Comparison of ENCODE assay signal across 26 cellular contexts in the genomic region with DNA sequence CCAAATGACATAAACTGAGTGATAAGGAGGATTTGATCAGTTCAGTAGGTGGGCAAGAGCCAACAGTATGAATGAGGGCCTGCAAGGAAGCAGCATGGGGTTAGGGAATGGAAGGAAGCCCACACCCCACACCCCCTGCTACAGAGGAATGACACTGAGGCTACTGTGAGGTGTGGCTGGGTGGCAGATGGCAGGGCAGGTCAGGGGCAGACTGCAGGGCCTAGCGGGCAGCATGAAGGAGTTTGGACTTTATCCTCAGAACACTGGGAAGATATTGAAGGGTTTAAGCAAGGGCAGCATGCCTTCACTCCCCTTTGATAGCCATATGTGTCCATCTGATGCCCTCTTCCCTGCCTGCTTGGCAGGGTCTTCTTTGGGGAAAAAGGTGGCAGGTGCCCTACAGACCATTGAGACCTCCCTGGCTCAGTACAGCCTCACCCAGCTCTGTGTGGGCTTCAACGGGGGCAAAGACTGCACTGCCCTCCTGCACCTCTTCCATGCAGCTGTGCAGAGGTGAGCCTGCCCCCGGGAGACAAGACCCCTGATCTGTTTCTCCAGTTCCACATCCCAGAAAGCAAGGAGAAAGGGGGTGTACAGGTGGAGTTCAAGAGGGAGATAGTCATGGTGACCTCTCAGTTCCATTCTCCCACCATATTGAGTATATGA. TPM values are rescaled to one million over a fixed set of nuclear protein-coding genes. Genes with fewer than 3 reads are reported as not detected.
DNase-seq lines count a peak whose midpoint lies in the region; ATAC-seq, FAIRE-seq and TF ChIP-seq lines count a peak whose summit lies in the region.
"Had no signal": no experiment of that assay in that cellular context is flagged by ENCODE, and none has a peak within 500 bp of the region (broad histone marks: within the 10 kb centered on the region; RNA-seq: fewer than 3 reads in every experiment).

No MANE protein-coding gene starts in this region.

- H3K27ac Mint-ChIP-seq in GM23338 (no peak overlapping the region; the same call in 1 of the 2 replicates), neural crest cell (ENCODE audit: unreplicated experiment) (no peak overlapping the region)
- H3K27ac Mint-ChIP-seq: activated B cell treated with CpG ODN at 0.5 μM for 24 hours had no signal

- in situ Hi-C loops in K562 (cut with MboI) = no loop called here

- H3F3A ChIP-seq in GM23338 (replicated peaks; ENCODE audit: low read depth) (peaks cover 17% of the 10 kb centered on the region; the same call in 1 of the 2 replicates), PC-9 (ENCODE audit: insufficient read depth, low read depth) (peaks cover 40% of the 10 kb centered on the region; the same call in 1 of the 2 replicates)

- no peak for ATAC-seq in GM23338
- ATAC-seq in K562 = no peak
- ATAC-seq: SK-N-SH treated with all-trans-retinoic acid at 6 μM for 48 hours had no signal

- H3K9ac ChIP-seq in K562 (ENCODE audit: insufficient read depth in 1 of 2, low read depth in 2 of 2, low read length in 2 of 2) = peak overlapping the region in 1 of 2 experiments; percentile 80; a peak in 2 of 4 replicates

- TF ChIP-seq CTCF in GM23338 (conservative IDR thresholded peaks at IDR 0.05; ENCODE audit: low read depth in 2 of 2) (no peak), K562 (IDR thresholded peaks at IDR 0.05 in 2 of 3, conservative IDR thresholded peaks at IDR 0.05 in 1 of 3; ENCODE audit: insufficient read depth in 2 of 3, low read depth in 1 of 3, low read length in 3 of 3) (no peak), neural crest cell (conservative IDR thresholded peaks at IDR 0.05) (no peak), PC-9 (conservative IDR thresholded peaks at IDR 0.05) (no peak)

- H3K9me3 ChIP-seq in K562 (replicated peaks; ENCODE audit: control insufficient read depth, insufficient read depth, low read depth, low read length) (no peaks in the 10 kb centered on the region), SJCRH30 (replicated peaks) (no peaks in the 10 kb centered on the region), PC-9 (ENCODE audit: insufficient read depth, low read depth) (no peaks in the 10 kb centered on the region)
- H3K9me3 ChIP-seq: thoracic aorta had no signal

- H2AFZ ChIP-seq in GM23338 (no peak overlapping the region), K562 (ENCODE audit: low read depth, low read length) (no peak overlapping the region), PC-9 (no peak overlapping the region)

- DNase-seq in GM23338 (ENCODE audit: low spot score) (no peak), K562 (ENCODE audit: extremely low read depth in 1 of 4, low spot score in 3 of 4) (no peak), neural crest cell (ENCODE audit: low read depth, low spot score) (no peak), NCI-H1105 (lab: John Stamatoyannopoulos, UW) (no peak), SJCRH30 (no peak), PC-9 (no peak)
- DNase-seq: activated B cell treated with CpG ODN at 0.5 μM for 24 hours; activated CD4-positive, alpha-beta T cell treated with anti-CD3 and anti-CD28 coated beads, Interleukin-2, amount 50 U/mL, for 48 hours; activated T-cell treated with anti-CD3 and anti-CD28 coated beads for 4 hours; amniotic stem cell; central memory CD4-positive, alpha-beta T cell; HCEC 1CT; hypothalamus; NCI-H1930; NCI-H446; NK-92 treated with Interleukin-12 subunit alpha and Interleukin-12 subunit beta, amount 100 ng/mL, for 24 hours; occipital lobe had no signal

- H3K27me3 ChIP-seq in GM23338 (ENCODE audit: insufficient read depth) = no peaks in the 10 kb centered on the region
- H3K27me3 ChIP-seq in K562 (ENCODE audit: control insufficient read depth in 2 of 2, insufficient read depth in 2 of 2, low read length in 2 of 2) = no peaks in the 10 kb centered on the region
- no peaks in the 10 kb centered on the region for H3K27me3 ChIP-seq in SJCRH30
- no peaks in the 10 kb centered on the region for H3K27me3 ChIP-seq in PC-9 (ENCODE audit: insufficient read depth, low read depth)

- TF ChIP-seq POLR2A in K562 (conservative IDR thresholded peaks at IDR 0.05) = no peak; the same call in 1 of the 2 replicates

- H3K9me3 Mint-ChIP-seq in GM23338 (no peaks in the 10 kb centered on the region; the same call in 2 of the 3 replicates), neural crest cell (no peaks in the 10 kb centered on the region)
- H3K9me3 Mint-ChIP-seq: activated B cell treated with CpG ODN at 0.5 μM for 24 hours had no signal

- H3K36me3 ChIP-seq in GM23338 (ENCODE audit: insufficient read depth) = peaks cover 9% of the 10 kb centered on the region; the same call in 1 of the 2 replicates
- peaks cover 61% of the 10 kb centered on the region for H3K36me3 ChIP-seq in K562 (ENCODE audit: control insufficient read depth, insufficient read depth, low read length)
- peaks cover 12% of the 10 kb centered on the region; the same call in 1 of the 2 replicates for H3K36me3 ChIP-seq in SJCRH30
- H3K36me3 ChIP-seq in PC-9 (ENCODE audit: low read depth) = peaks cover 18% of the 10 kb centered on the region

- no peak overlapping the region for H3K4me3 ChIP-seq in GM23338
- H3K4me3 ChIP-seq in K562 = no peak overlapping the region
- H3K4me3 ChIP-seq in SJCRH30 = no peak overlapping the region
- H3K4me3 ChIP-seq in PC-9 = no peak overlapping the region
- H3K4me3 ChIP-seq: lung, thoracic aorta had no signal

- POLR2A ChIA-PET in K562 (lab: Yijun Ruan, JAX) (interaction anchor here (0.5 to 2.8 kb wide), 5 partner anchors 10 to 230 kb away, joined by 3 to 21 read pairs (median 4); no protein-coding TSS in a partner anchor), PC-9 (lab: Charles Lee; ENCODE audit: unreplicated experiment) (interaction anchor here (0.5 kb wide), 1 partner anchor 94 kb away, joined by 4 read pairs; no protein-coding TSS in a partner anchor)

- peaks cover 6% of the 10 kb centered on the region for H3K9me1 ChIP-seq in K562 (ENCODE audit: control insufficient read depth, insufficient read depth, low read length)

- CTCF ChIA-PET in K562 (lab: Yijun Ruan, JAX; ENCODE audit: low intra/inter-chr PET ratio) = no interaction called here
- CTCF ChIA-PET in PC-9 (lab: Charles Lee) = no interaction called here

- FAIRE-seq in K562 (lab: Jason Lieb, UNC) = no peak
- FAIRE-seq: frontal cortex, islet of Langerhans had no signal

- no peak overlapping the region for H3K4me2 ChIP-seq in GM23338
- no peak overlapping the region; the same call in 1 of the 2 replicates for H3K4me2 ChIP-seq in K562 (ENCODE audit: insufficient read depth, low read length)
- H3K4me2 ChIP-seq in PC-9 = no peak overlapping the region

- no peaks in the 10 kb centered on the region for H3K9me2 ChIP-seq in GM23338 (ENCODE audit: insufficient read depth)
- no peaks in the 10 kb centered on the region for H3K9me2 ChIP-seq in PC-9 (ENCODE audit: insufficient read depth)

- H3K27ac ChIP-seq in GM23338 (ENCODE audit: low read depth) (no peak overlapping the region), K562 (ENCODE audit: extremely low read depth, low read depth, low read length) (no peak overlapping the region), SJCRH30 (no peak overlapping the region), PC-9 (no peak overlapping the region)
- H3K27ac ChIP-seq: thoracic aorta had no signal

- H3K79me2 ChIP-seq in GM23338 (replicated peaks; ENCODE audit: insufficient read depth) (peaks cover 41% of the 10 kb centered on the region), K562 (ENCODE audit: control insufficient read depth, insufficient read depth, low read length) (peaks cover 49% of the 10 kb centered on the region), PC-9 (ENCODE audit: low read depth) (peaks cover 47% of the 10 kb centered on the region)

- no TSS peak for BruUV-seq in K562 (replicated peaks; lab: Mats Ljungman, UMichigan)
- BruUV-seq in PC-9 (replicated peaks; lab: Mats Ljungman, UMichigan) = no TSS peak

- H3K4me3 Mint-ChIP-seq in GM23338 (peak overlapping the region; percentile 7; the same call in 1 of the 3 replicates), neural crest cell (peak overlapping the region; percentile 64)
- H3K4me3 Mint-ChIP-seq: activated B cell treated with CpG ODN at 0.5 μM for 24 hours, CD14-positive monocyte had no signal

- peaks cover 5% of the 10 kb centered on the region for H3K4me1 ChIP-seq in GM23338 (ENCODE audit: insufficient read depth)
- H3K4me1 ChIP-seq in K562 (replicated peaks in 1 of 2; ENCODE audit: control insufficient read depth in 2 of 2, insufficient read depth in 2 of 2, low read length in 2 of 2) = peaks cover 20 to 44% of the 10 kb centered on the region in 2 experiments
- no peaks in the 10 kb centered on the region for H3K4me1 ChIP-seq in SJCRH30
- H3K4me1 ChIP-seq in PC-9 (replicated peaks; ENCODE audit: insufficient read depth) = peaks cover 25% of the 10 kb centered on the region

- WGBS in K562 (ENCODE audit: insufficient coverage, low coverage, missing lambda C conversion rate) = 90% methylated on average over 3 of the region's 3 CpGs

- TF ChIP-seq EP300 in K562 (IDR thresholded peaks at IDR 0.05; ENCODE audit: low read length) = no peak

- no peak for TF ChIP-seq RAD21 in K562 (CRISPR knock-in tag; conservative IDR thresholded peaks at IDR 0.05 in 1 of 2, IDR thresholded peaks at IDR 0.05 in 1 of 2)

- H3K4me1 Mint-ChIP-seq in GM23338 = peaks cover 21% of the 10 kb centered on the region
- H3K4me1 Mint-ChIP-seq in neural crest cell = peaks cover 13% of the 10 kb centered on the region

- intact Hi-C loops in K562 (cut with micrococcal nuclease) = no loop called here
- intact Hi-C loops in PC-9 (cut with micrococcal nuclease; ENCODE audit: unreplicated experiment) = no loop called here

- peaks cover 19% of the 10 kb centered on the region; the same call in 1 of the 2 replicates for H4K20me1 ChIP-seq in GM23338 (replicated peaks; ENCODE audit: insufficient read depth)
- no peaks in the 10 kb centered on the region; the same call in 1 of the 2 replicates for H4K20me1 ChIP-seq in K562 (replicated peaks; ENCODE audit: control insufficient read depth, insufficient read depth, low read length)
- H4K20me1 ChIP-seq in PC-9 (ENCODE audit: insufficient read depth) = no peaks in the 10 kb centered on the region

- H3K27me3 Mint-ChIP-seq in GM23338 (ENCODE audit: insufficient read depth, low read depth, poor library complexity) (peaks cover 14% of the 10 kb centered on the region), neural crest cell (ENCODE audit: low read depth) (no peaks in the 10 kb centered on the region)
- H3K27me3 Mint-ChIP-seq: activated B cell treated with CpG ODN at 0.5 μM for 24 hours had no signal

- H3K36me3 Mint-ChIP-seq in GM23338 (ENCODE audit: low read depth) (peaks cover 60% of the 10 kb centered on the region), neural crest cell (ENCODE audit: low read depth) (peaks cover 7% of the 10 kb centered on the region)

RNA-seq across cellular contexts. Expression of a gene that starts 4.1 kb away (rescaled TPM):
- total RNA-seq in GM23338 (2014; rRNA removed; shearing (Covaris generic)) = 1.5 and 1.6 TPM in 2 replicates
- polyA plus RNA-seq in GM23338 (2016; fragmentation: Nextera tagmentation; extraction: Ambion mirVana) (not detected in 2 replicates), K562 (2011; rRNA removed) (not detected in 2 replicates), K562 (2014; fragmentation: Illumina TruSeq; extraction: Trizol) (not detected in 2 replicates), K562 (2014; fragmentation: Nextera tagmentation; extraction: Ambion mirVana) (not detected), K562 (2014; rRNA removed) (0.23 and 0.35 TPM in 2 replicates)
- total RNA-seq in K562 (2011; cell fraction: chromatin; rRNA removed; ENCODE audit: low replicate concordance) = 4.5 and 15.4 TPM in 2 replicates
- 2.9 and 8.3 TPM in 2 replicates for total RNA-seq in K562 (2011; cell fraction: nucleolus; rRNA removed)
- 7.6 and 10.0 TPM in 2 replicates for total RNA-seq in K562 (2011; cell fraction: nucleoplasm; rRNA removed)
- total RNA-seq in K562 (2014; rRNA removed) (0.24 and 0.86 TPM in 2 replicates), K562 (2014; rRNA removed; fragmentation: Illumina TruSeq; extraction: Trizol) (0.47 TPM in 1 of 2 replicates, not detected in the other), K562 (2015; rRNA removed; fragmentation: Illumina TruSeq; extraction: Trizol) (0.45 and 0.87 TPM in 2 replicates), K562 (2021) (0.56 TPM in 1 of 2 replicates, not detected in the other), neural crest cell (1.9 and 2.5 TPM in 2 replicates), PC-9 (2021) (1.2 and 1.3 TPM in 2 replicates)
- not detected in 2 replicates for polyA plus RNA-seq in K562 (2011; cell fraction: cytosol; rRNA removed)
- 1.0 and 1.1 TPM in 2 replicates for polyA plus RNA-seq in K562 (2011; cell fraction: nucleus; rRNA removed)
- 0.17 and 0.59 TPM in 2 replicates for polyA plus RNA-seq in K562 (2012)
- polyA minus RNA-seq in K562 (2011; rRNA and poly(A)+ RNA removed) = 1.4 and 3.2 TPM in 2 replicates
- not detected in 2 replicates for polyA minus RNA-seq in K562 (2011; cell fraction: cytosol; rRNA and poly(A)+ RNA removed)
- polyA minus RNA-seq in K562 (2011; cell fraction: nucleus; rRNA and poly(A)+ RNA removed) = 1.1 and 3.6 TPM in 2 replicates
- total RNA-seq in SJCRH30 (2014; rRNA removed; shearing (Covaris generic)) = not detected in 2 replicates
- total RNA-seq: myocyte, RPMI7951, thoracic aorta had no signal
- polyA plus RNA-seq: AG04450, CD14-positive monocyte had no signal

RNA-seq across cellular contexts. Expression of a gene that starts 6.2 kb away (rescaled TPM):
- total RNA-seq in GM23338 (2014; rRNA removed; shearing (Covaris generic)) = 71.4 and 75.0 TPM in 2 replicates
- polyA plus RNA-seq in GM23338 (2016; fragmentation: Nextera tagmentation; extraction: Ambion mirVana) (72.8 and 74.5 TPM in 2 replicates), K562 (2011; rRNA removed) (61.2 and 75.6 TPM in 2 replicates), K562 (2014; fragmentation: Illumina TruSeq; extraction: Trizol) (78.8 and 82.3 TPM in 2 replicates), K562 (2014; fragmentation: Nextera tagmentation; extraction: Ambion mirVana) (10 to 100 TPM; 24.9 to 46.7 TPM), K562 (2014; rRNA removed) (85.8 and 98.9 TPM in 2 replicates)
- 46.3 and 135 TPM in 2 replicates for total RNA-seq in K562 (2011; cell fraction: chromatin; rRNA removed; ENCODE audit: low replicate concordance)
- 130 and 141 TPM in 2 replicates for total RNA-seq in K562 (2011; cell fraction: nucleolus; rRNA removed)
- total RNA-seq in K562 (2011; cell fraction: nucleoplasm; rRNA removed) = 76.0 and 76.6 TPM in 2 replicates
- total RNA-seq in K562 (2014; rRNA removed) (67.0 and 87.6 TPM in 2 replicates), K562 (2014; rRNA removed; fragmentation: Illumina TruSeq; extraction: Trizol) (41.3 and 56.1 TPM in 2 replicates), K562 (2015; rRNA removed; fragmentation: Illumina TruSeq; extraction: Trizol) (65.8 and 68.6 TPM in 2 replicates), K562 (2021) (74.4 and 79.8 TPM in 2 replicates), neural crest cell (76.3 and 81.9 TPM in 2 replicates), PC-9 (2021) (47.9 and 54.2 TPM in 2 replicates)
- polyA plus RNA-seq in K562 (2011; cell fraction: cytosol; rRNA removed) = 82.9 and 126 TPM in 2 replicates
- 209 and 292 TPM in 2 replicates for polyA plus RNA-seq in K562 (2011; cell fraction: nucleus; rRNA removed)
- 54.0 and 57.9 TPM in 2 replicates for polyA plus RNA-seq in K562 (2012)
- 50.8 and 69.7 TPM in 2 replicates for polyA minus RNA-seq in K562 (2011; rRNA and poly(A)+ RNA removed)
- polyA minus RNA-seq in K562 (2011; cell fraction: cytosol; rRNA and poly(A)+ RNA removed) = 40.4 and 52.6 TPM in 2 replicates
- 49.7 and 53.7 TPM in 2 replicates for polyA minus RNA-seq in K562 (2011; cell fraction: nucleus; rRNA and poly(A)+ RNA removed)
- total RNA-seq in SJCRH30 (2014; rRNA removed; shearing (Covaris generic)) = 25.6 and 28.0 TPM in 2 replicates

RNA-seq across cellular contexts. Expression of a gene that starts 13.3 kb away (rescaled TPM):
- total RNA-seq in GM23338 (2014; rRNA removed; shearing (Covaris generic)) = 19.3 and 32.6 TPM in 2 replicates
- polyA plus RNA-seq in GM23338 (2016; fragmentation: Nextera tagmentation; extraction: Ambion mirVana) = 3.6 TPM in 2 replicates
- 24.5 and 77.3 TPM in 2 replicates for total RNA-seq in K562 (2011; cell fraction: chromatin; rRNA removed; ENCODE audit: low replicate concordance)
- total RNA-seq in K562 (2011; cell fraction: nucleolus; rRNA removed) = 49.9 and 53.4 TPM in 2 replicates
- total RNA-seq in K562 (2011; cell fraction: nucleoplasm; rRNA removed) = 27.5 and 32.6 TPM in 2 replicates
- total RNA-seq in K562 (2014; rRNA removed) = 31.3 and 40.6 TPM in 2 replicates
- 6.7 and 6.9 TPM in 2 replicates for total RNA-seq in K562 (2014; rRNA removed; fragmentation: Illumina TruSeq; extraction: Trizol)
- total RNA-seq in K562 (2015; rRNA removed; fragmentation: Illumina TruSeq; extraction: Trizol) = 21.9 and 23.3 TPM in 2 replicates
- total RNA-seq in K562 (2021) = 46.5 and 48.2 TPM in 2 replicates
- 15.2 and 22.8 TPM in 2 replicates for polyA plus RNA-seq in K562 (2011; rRNA removed)
- polyA plus RNA-seq in K562 (2011; cell fraction: cytosol; rRNA removed) = 27.8 and 66.6 TPM in 2 replicates
- polyA plus RNA-seq in K562 (2011; cell fraction: nucleus; rRNA removed) = 47.1 and 101 TPM in 2 replicates
- 26.0 and 38.2 TPM in 2 replicates for polyA plus RNA-seq in K562 (2012)
- 13.5 and 25.7 TPM in 2 replicates for polyA plus RNA-seq in K562 (2014; fragmentation: Illumina TruSeq; extraction: Trizol)
- under 1 TPM; 0.04 to 0.08 TPM for polyA plus RNA-seq in K562 (2014; fragmentation: Nextera tagmentation; extraction: Ambion mirVana)
- 23.2 and 28.7 TPM in 2 replicates for polyA plus RNA-seq in K562 (2014; rRNA removed)
- 7.6 and 11.9 TPM in 2 replicates for polyA minus RNA-seq in K562 (2011; rRNA and poly(A)+ RNA removed)
- 23.4 and 28.6 TPM in 2 replicates for polyA minus RNA-seq in K562 (2011; cell fraction: cytosol; rRNA and poly(A)+ RNA removed)
- polyA minus RNA-seq in K562 (2011; cell fraction: nucleus; rRNA and poly(A)+ RNA removed) = 19.5 and 20.4 TPM in 2 replicates
- total RNA-seq in neural crest cell = 5.9 and 6.9 TPM in 2 replicates
- total RNA-seq in SJCRH30 (2014; rRNA removed; shearing (Covaris generic)) = 4.8 and 5.6 TPM in 2 replicates
- total RNA-seq in PC-9 (2021) = 38.6 and 44.1 TPM in 2 replicates

RNA-seq across cellular contexts. Expression of a gene that starts 14.8 kb away (rescaled TPM):
- 296 and 392 TPM in 2 replicates for total RNA-seq in GM23338 (2014; rRNA removed; shearing (Covaris generic))
- 562 and 617 TPM in 2 replicates for polyA plus RNA-seq in GM23338 (2016; fragmentation: Nextera tagmentation; extraction: Ambion mirVana)
- 61.9 and 74.9 TPM in 2 replicates for total RNA-seq in K562 (2011; cell fraction: chromatin; rRNA removed; ENCODE audit: low replicate concordance)
- total RNA-seq in K562 (2011; cell fraction: nucleolus; rRNA removed) = 70.0 and 71.3 TPM in 2 replicates
- 120 and 182 TPM in 2 replicates for total RNA-seq in K562 (2011; cell fraction: nucleoplasm; rRNA removed)
- 215 and 262 TPM in 2 replicates for total RNA-seq in K562 (2014; rRNA removed)
- 364 and 410 TPM in 2 replicates for total RNA-seq in K562 (2014; rRNA removed; fragmentation: Illumina TruSeq; extraction: Trizol)
- total RNA-seq in K562 (2015; rRNA removed; fragmentation: Illumina TruSeq; extraction: Trizol) = 269 and 292 TPM in 2 replicates
- 256 and 270 TPM in 2 replicates for total RNA-seq in K562 (2021)
- 754 and 835 TPM in 2 replicates for polyA plus RNA-seq in K562 (2011; rRNA removed)
- polyA plus RNA-seq in K562 (2011; cell fraction: cytosol; rRNA removed) = 831 and 1,136 TPM in 2 replicates
- 223 and 387 TPM in 2 replicates for polyA plus RNA-seq in K562 (2011; cell fraction: nucleus; rRNA removed)
- 544 and 581 TPM in 2 replicates for polyA plus RNA-seq in K562 (2012)
- 611 and 624 TPM in 2 replicates for polyA plus RNA-seq in K562 (2014; fragmentation: Illumina TruSeq; extraction: Trizol)
- 1,000 to 10,000 TPM; 1,039 to 1,103 TPM for polyA plus RNA-seq in K562 (2014; fragmentation: Nextera tagmentation; extraction: Ambion mirVana)
- polyA plus RNA-seq in K562 (2014; rRNA removed) = 460 and 477 TPM in 2 replicates
- polyA minus RNA-seq in K562 (2011; rRNA and poly(A)+ RNA removed) = 383 and 393 TPM in 2 replicates
- 80.9 and 85.6 TPM in 2 replicates for polyA minus RNA-seq in K562 (2011; cell fraction: cytosol; rRNA and poly(A)+ RNA removed)
- polyA minus RNA-seq in K562 (2011; cell fraction: nucleus; rRNA and poly(A)+ RNA removed) = 24.2 and 63.2 TPM in 2 replicates
- total RNA-seq in neural crest cell = 211 and 217 TPM in 2 replicates
- total RNA-seq in SJCRH30 (2014; rRNA removed; shearing (Covaris generic)) = 299 and 303 TPM in 2 replicates
- total RNA-seq in PC-9 (2021) = 236 and 300 TPM in 2 replicates

RNA-seq across cellular contexts. Expression of a gene that starts 18.8 kb away (rescaled TPM):
- total RNA-seq in GM23338 (2014; rRNA removed; shearing (Covaris generic)) = 196 and 211 TPM in 2 replicates
- polyA plus RNA-seq in GM23338 (2016; fragmentation: Nextera tagmentation; extraction: Ambion mirVana) (108 and 117 TPM in 2 replicates), K562 (2011; rRNA removed) (64.8 and 81.2 TPM in 2 replicates), K562 (2014; fragmentation: Illumina TruSeq; extraction: Trizol) (93.7 and 113 TPM in 2 replicates), K562 (2014; fragmentation: Nextera tagmentation; extraction: Ambion mirVana) (1 to 10 TPM; 4.1 to 5.4 TPM), K562 (2014; rRNA removed) (57.7 and 58.0 TPM in 2 replicates)
- 85.7 and 174 TPM in 2 replicates for total RNA-seq in K562 (2011; cell fraction: chromatin; rRNA removed; ENCODE audit: low replicate concordance)
- total RNA-seq in K562 (2011; cell fraction: nucleolus; rRNA removed) = 69.6 and 76.4 TPM in 2 replicates
- 94.4 and 106 TPM in 2 replicates for total RNA-seq in K562 (2011; cell fraction: nucleoplasm; rRNA removed)
- total RNA-seq in K562 (2014; rRNA removed) (51.9 and 57.2 TPM in 2 replicates), K562 (2014; rRNA removed; fragmentation: Illumina TruSeq; extraction: Trizol) (34.1 and 35.4 TPM in 2 replicates), K562 (2015; rRNA removed; fragmentation: Illumina TruSeq; extraction: Trizol) (34.4 and 35.9 TPM in 2 replicates), K562 (2021) (66.4 and 68.4 TPM in 2 replicates), neural crest cell (90.3 and 92.9 TPM in 2 replicates), PC-9 (2021) (162 and 210 TPM in 2 replicates)
- 63.5 and 90.8 TPM in 2 replicates for polyA plus RNA-seq in K562 (2011; cell fraction: cytosol; rRNA removed)
- 143 and 200 TPM in 2 replicates for polyA plus RNA-seq in K562 (2011; cell fraction: nucleus; rRNA removed)
- polyA plus RNA-seq in K562 (2012) = 57.8 and 71.5 TPM in 2 replicates
- polyA minus RNA-seq in K562 (2011; rRNA and poly(A)+ RNA removed) = 45.0 and 49.1 TPM in 2 replicates
- polyA minus RNA-seq in K562 (2011; cell fraction: cytosol; rRNA and poly(A)+ RNA removed) = 30.6 and 37.4 TPM in 2 replicates
- 22.3 and 27.7 TPM in 2 replicates for polyA minus RNA-seq in K562 (2011; cell fraction: nucleus; rRNA and poly(A)+ RNA removed)
- 102 and 110 TPM in 2 replicates for total RNA-seq in SJCRH30 (2014; rRNA removed; shearing (Covaris generic))
